ENCODE assay signal across 1 cellular context in genomic region chr2:219514196-219514761, GRCh38.
TF ChIP-seq lines count a peak whose summit lies in the region.

A gene with protein sequence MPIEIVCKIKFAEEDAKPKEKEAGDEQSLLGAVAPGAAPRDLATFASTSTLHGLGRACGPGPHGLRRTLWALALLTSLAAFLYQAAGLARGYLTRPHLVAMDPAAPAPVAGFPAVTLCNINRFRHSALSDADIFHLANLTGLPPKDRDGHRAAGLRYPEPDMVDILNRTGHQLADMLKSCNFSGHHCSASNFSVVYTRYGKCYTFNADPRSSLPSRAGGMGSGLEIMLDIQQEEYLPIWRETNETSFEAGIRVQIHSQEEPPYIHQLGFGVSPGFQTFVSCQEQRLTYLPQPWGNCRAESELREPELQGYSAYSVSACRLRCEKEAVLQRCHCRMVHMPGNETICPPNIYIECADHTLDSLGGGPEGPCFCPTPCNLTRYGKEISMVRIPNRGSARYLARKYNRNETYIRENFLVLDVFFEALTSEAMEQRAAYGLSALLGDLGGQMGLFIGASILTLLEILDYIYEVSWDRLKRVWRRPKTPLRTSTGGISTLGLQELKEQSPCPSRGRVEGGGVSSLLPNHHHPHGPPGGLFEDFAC (plus strand): TSS chr2:219514482. CDS start chr2:219514725, 243 bp downstream.

TF ChIP-seq in WTC11, 78 proteins besides CTCF, POLR2A, EP300 and RAD21 (continued from another document):
- TF ChIP-seq NR1H2 (CRISPR knock-in tag; IDR thresholded peaks at IDR 0.05), result no peak
- no peak for TF ChIP-seq JAZF1 (CRISPR knock-in tag; IDR thresholded peaks at IDR 0.05)
- TF ChIP-seq HMGA2 (CRISPR knock-in tag; IDR thresholded peaks at IDR 0.05), result no peak
- TF ChIP-seq, protein P1, sequence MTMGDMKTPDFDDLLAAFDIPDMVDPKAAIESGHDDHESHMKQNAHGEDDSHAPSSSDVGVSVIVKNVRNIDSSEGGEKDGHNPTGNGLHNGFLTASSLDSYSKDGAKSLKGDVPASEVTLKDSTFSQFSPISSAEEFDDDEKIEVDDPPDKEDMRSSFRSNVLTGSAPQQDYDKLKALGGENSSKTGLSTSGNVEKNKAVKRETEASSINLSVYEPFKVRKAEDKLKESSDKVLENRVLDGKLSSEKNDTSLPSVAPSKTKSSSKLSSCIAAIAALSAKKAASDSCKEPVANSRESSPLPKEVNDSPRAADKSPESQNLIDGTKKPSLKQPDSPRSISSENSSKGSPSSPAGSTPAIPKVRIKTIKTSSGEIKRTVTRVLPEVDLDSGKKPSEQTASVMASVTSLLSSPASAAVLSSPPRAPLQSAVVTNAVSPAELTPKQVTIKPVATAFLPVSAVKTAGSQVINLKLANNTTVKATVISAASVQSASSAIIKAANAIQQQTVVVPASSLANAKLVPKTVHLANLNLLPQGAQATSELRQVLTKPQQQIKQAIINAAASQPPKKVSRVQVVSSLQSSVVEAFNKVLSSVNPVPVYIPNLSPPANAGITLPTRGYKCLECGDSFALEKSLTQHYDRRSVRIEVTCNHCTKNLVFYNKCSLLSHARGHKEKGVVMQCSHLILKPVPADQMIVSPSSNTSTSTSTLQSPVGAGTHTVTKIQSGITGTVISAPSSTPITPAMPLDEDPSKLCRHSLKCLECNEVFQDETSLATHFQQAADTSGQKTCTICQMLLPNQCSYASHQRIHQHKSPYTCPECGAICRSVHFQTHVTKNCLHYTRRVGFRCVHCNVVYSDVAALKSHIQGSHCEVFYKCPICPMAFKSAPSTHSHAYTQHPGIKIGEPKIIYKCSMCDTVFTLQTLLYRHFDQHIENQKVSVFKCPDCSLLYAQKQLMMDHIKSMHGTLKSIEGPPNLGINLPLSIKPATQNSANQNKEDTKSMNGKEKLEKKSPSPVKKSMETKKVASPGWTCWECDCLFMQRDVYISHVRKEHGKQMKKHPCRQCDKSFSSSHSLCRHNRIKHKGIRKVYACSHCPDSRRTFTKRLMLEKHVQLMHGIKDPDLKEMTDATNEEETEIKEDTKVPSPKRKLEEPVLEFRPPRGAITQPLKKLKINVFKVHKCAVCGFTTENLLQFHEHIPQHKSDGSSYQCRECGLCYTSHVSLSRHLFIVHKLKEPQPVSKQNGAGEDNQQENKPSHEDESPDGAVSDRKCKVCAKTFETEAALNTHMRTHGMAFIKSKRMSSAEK (CRISPR knock-in tag; IDR thresholded peaks at IDR 0.05; ENCODE audit: borderline replicate concordance), result no peak
- no peak for TF ChIP-seq ZNF263 (CRISPR knock-in tag; IDR thresholded peaks at IDR 0.05; ENCODE audit: low read depth)
